15 cellular contexts compared by ENCODE assay signal in genomic region chr17:68595986-68596385, GRCh38. TPM values are rescaled to one million over a fixed set of nuclear protein-coding genes. Genes with fewer than 3 reads are reported as not detected.
"Had no signal": no experiment of that assay in that cellular context is flagged by ENCODE, and none has a peak within 500 bp of the region (broad histone marks: within the 10 kb centered on the region; RNA-seq: fewer than 3 reads in every experiment).

No MANE protein-coding gene starts in this region.

- H3K9me3 Mint-ChIP-seq: activated naive CD4-positive, alpha-beta T cell treated with anti-CD3 and anti-CD28 coated beads, Interleukin-2, amount 50 U/mL, for 24 hours; activated T-cell treated with anti-CD3 and anti-CD28 coated beads, Interleukin-2, amount 50 U/mL, for 24 hours; neural progenitor cell had no signal

- H3K9me3 ChIP-seq: pancreas had no signal

- H3K36me3 ChIP-seq: brain microvascular endothelial cell, neural progenitor cell, pancreas had no signal

- DNase-seq: activated CD4-positive, alpha-beta T cell treated with anti-CD3 and anti-CD28 coated beads, Interleukin-2, amount 50 U/mL, for 1 hour; activated CD4-positive, CD25-positive, alpha-beta regulatory T cell; activated effector memory CD4-positive, alpha-beta T cell treated with Interleukin-2 at 50 U/mL for 16 hours; activated T-cell treated with anti-CD3 and anti-CD28 coated beads, Interleukin-2, amount 50 U/mL, for 24 hours; amygdala; brain microvascular endothelial cell; pancreas; retina; small intestine had no signal

- H3K4me1 ChIP-seq: neural progenitor cell, pancreas had no signal

- ATAC-seq: esophagus mucosa had no signal

- H2AFZ ChIP-seq: neural progenitor cell had no signal

- H3K9ac ChIP-seq: neural progenitor cell had no signal

- H3K4me3 Mint-ChIP-seq: activated naive CD4-positive, alpha-beta T cell treated with anti-CD3 and anti-CD28 coated beads, Interleukin-2, amount 50 U/mL, for 24 hours; activated T-cell treated with anti-CD3 and anti-CD28 coated beads, Interleukin-2, amount 50 U/mL, for 24 hours; neural progenitor cell had no signal

- H3K27me3 ChIP-seq: pancreas had no signal

- H3K27ac Mint-ChIP-seq: activated naive CD4-positive, alpha-beta T cell treated with anti-CD3 and anti-CD28 coated beads, Interleukin-2, amount 50 U/mL, for 24 hours; activated T-cell treated with anti-CD3 and anti-CD28 coated beads, Interleukin-2, amount 50 U/mL, for 24 hours; neural progenitor cell had no signal

- H3K4me3 ChIP-seq: neural progenitor cell, pancreas had no signal

- H3K4me2 ChIP-seq: neural progenitor cell had no signal

- H3K36me3 Mint-ChIP-seq: neural progenitor cell had no signal

- H3K27ac ChIP-seq: brain microvascular endothelial cell, neural progenitor cell, pancreas had no signal

RNA-seq across cellular contexts. Expression of gene FAM20A, which starts 5.2 kb away (rescaled TPM):
- total RNA-seq: chondrocyte; dermis microvascular lymphatic vessel endothelial cell; T-helper 2 cell treated with Interferon-gamma antibody and Interleukin-4, amounts not matched to agents 100 ng/mL and 5 ng/mL, for 36 hours had no signal
